ENCODE assay signal across 1 cellular context in the genomic region with DNA sequence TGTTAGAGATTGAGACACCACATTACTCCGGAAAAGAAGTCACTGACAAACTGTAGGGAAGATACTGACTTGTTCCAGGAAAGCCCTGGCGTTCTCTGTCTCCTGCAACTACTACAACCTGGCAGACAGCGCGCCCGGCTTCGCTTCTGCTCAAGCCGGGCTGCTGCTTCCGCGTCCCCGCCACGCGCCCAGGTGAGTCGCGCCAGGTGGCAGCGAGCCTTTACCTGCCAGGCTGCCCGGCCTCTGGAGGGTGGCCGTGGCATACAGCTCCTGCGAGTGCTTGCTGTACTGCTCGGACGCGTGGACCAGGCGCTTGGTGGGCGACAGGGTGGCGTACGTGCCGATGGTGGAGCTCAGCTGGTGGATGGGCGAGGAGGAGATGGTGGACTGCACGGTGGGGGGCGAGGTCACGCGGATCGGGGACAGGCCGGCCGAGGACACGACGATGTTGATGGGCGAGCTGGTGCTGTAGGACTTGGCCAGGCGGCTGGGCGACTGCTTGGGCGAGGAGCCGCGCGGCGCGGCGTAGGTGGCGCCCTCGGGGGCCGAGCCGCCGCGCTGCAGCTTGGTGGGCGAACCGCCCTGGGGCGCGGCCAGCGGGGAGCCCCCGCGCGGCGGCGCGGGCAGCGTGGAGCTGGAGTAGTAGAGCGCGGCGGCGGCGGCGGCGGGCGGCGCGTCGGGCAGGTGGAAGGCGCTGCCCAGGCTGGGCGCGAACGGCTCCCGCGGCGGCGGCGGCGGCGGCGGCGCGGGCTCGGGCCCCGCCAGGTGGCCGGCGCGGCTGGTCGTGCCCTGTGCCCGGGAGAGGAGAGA.
TF ChIP-seq lines count a peak whose summit lies in the region.

No MANE protein-coding gene starts in this region.

TF ChIP-seq in SK-N-SH, 30 proteins besides CTCF, POLR2A, EP300 and RAD21 (continued from another document):
- TF ChIP-seq SMC3 (IDR thresholded peaks at IDR 0.05; ENCODE audit: low read depth, low read length) (no peak), GATA2 (CRISPR knock-in tag; IDR thresholded peaks at IDR 0.05) (no peak), POLR2AphosphoS5 (IDR thresholded peaks at IDR 0.05; ENCODE audit: low read depth, low read length) (no peak), RXRA (IDR thresholded peaks at IDR 0.05; ENCODE audit: borderline replicate concordance, low read depth) (no peak), TEAD4 (IDR thresholded peaks at IDR 0.05; ENCODE audit: borderline replicate concordance, insufficient read depth) (no peak), MXI1 (IDR thresholded peaks at IDR 0.05; ENCODE audit: low read depth, low read length) (no peak), JUND (IDR thresholded peaks at IDR 0.05) (no peak)
- TF ChIP-seq, protein P1, sequence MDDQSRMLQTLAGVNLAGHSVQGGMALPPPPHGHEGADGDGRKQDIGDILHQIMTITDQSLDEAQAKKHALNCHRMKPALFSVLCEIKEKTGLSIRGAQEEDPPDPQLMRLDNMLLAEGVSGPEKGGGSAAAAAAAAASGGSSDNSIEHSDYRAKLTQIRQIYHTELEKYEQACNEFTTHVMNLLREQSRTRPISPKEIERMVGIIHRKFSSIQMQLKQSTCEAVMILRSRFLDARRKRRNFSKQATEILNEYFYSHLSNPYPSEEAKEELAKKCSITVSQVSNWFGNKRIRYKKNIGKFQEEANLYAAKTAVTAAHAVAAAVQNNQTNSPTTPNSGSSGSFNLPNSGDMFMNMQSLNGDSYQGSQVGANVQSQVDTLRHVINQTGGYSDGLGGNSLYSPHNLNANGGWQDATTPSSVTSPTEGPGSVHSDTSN (IDR thresholded peaks at IDR 0.05): no peak
- TF ChIP-seq, protein P2, sequence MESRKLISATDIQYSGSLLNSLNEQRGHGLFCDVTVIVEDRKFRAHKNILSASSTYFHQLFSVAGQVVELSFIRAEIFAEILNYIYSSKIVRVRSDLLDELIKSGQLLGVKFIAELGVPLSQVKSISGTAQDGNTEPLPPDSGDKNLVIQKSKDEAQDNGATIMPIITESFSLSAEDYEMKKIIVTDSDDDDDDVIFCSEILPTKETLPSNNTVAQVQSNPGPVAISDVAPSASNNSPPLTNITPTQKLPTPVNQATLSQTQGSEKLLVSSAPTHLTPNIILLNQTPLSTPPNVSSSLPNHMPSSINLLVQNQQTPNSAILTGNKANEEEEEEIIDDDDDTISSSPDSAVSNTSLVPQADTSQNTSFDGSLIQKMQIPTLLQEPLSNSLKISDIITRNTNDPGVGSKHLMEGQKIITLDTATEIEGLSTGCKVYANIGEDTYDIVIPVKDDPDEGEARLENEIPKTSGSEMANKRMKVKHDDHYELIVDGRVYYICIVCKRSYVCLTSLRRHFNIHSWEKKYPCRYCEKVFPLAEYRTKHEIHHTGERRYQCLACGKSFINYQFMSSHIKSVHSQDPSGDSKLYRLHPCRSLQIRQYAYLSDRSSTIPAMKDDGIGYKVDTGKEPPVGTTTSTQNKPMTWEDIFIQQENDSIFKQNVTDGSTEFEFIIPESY (IDR thresholded peaks at IDR 0.05; ENCODE audit: borderline replicate concordance, low read depth): no peak
